ENCODE assay signal across 25 cellular contexts in the genomic region with DNA sequence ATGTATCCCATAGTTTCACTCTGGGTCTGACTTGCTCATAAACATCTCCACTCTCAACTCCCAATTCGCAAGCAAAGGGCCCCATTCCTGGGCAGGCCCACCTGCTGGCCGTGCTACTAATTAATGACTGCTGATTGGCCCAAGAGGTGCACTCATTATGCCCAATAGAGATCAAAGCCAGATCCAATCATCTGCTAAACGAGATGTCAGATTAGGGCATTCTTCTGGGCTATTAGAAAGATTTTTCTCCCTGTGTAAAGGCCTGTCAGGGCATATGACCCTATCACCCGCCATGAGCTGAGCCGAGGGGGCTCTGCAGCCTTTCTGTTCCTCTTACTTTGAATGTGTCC.
"Had no signal": no experiment of that assay in that cellular context is flagged by ENCODE, and none has a peak within 500 bp of the region (broad histone marks: within the 10 kb centered on the region; RNA-seq: fewer than 3 reads in every experiment).

No MANE protein-coding gene starts in this region.

- H3K27ac ChIP-seq: brain microvascular endothelial cell, heart left ventricle, thyroid gland, upper lobe of left lung had no signal

- H3K4me1 Mint-ChIP-seq: activated CD4-positive, alpha-beta memory T cell treated with anti-CD3 and anti-CD28 coated beads, Interleukin-2, amount 10 ng/mL, durations not matched to agents 7 days and 5 days; activated CD4-positive, alpha-beta T cell treated with anti-CD3 and anti-CD28 coated beads, Interleukin-2, amount 10 ng/mL, durations not matched to agents 7 days and 5 days; activated naive CD4-positive, alpha-beta T cell treated with anti-CD3 and anti-CD28 coated beads, Interleukin-2, amount 10 ng/mL, durations not matched to agents 7 days and 5 days; activated naive CD8-positive, alpha-beta T cell treated with anti-CD3 and anti-CD28 coated beads, Interleukin-2, amount 10 ng/mL, durations not matched to agents 7 days and 5 days; memory B cell; natural killer cell; stimulated activated naive CD8-positive, alpha-beta T cell treated with anti-CD3 and anti-CD28 coated beads, Interleukin-15, amount 100 ng/mL, for 72 hours had no signal

- H3K36me3 ChIP-seq: brain microvascular endothelial cell, heart left ventricle, thyroid gland, upper lobe of left lung had no signal

- H3K27ac Mint-ChIP-seq: activated CD4-positive, alpha-beta memory T cell treated with anti-CD3 and anti-CD28 coated beads, Interleukin-2, amount 10 ng/mL, durations not matched to agents 7 days and 5 days; activated CD4-positive, alpha-beta T cell treated with anti-CD3 and anti-CD28 coated beads, Interleukin-2, amount 10 ng/mL, durations not matched to agents 7 days and 5 days; activated naive CD4-positive, alpha-beta T cell treated with anti-CD3 and anti-CD28 coated beads, Interleukin-2, amount 10 ng/mL, durations not matched to agents 7 days and 5 days; activated naive CD8-positive, alpha-beta T cell treated with anti-CD3 and anti-CD28 coated beads, Interleukin-2, amount 10 ng/mL, durations not matched to agents 7 days and 5 days; activated T-cell treated with anti-CD3 and anti-CD28 coated beads, Interleukin-2, amount 50 U/mL, for 24 hours; memory B cell; natural killer cell; stimulated activated memory B cell treated with anti-CD40 and anti-IgM and Interleukin-4, amounts not matched to agents 10 μg/mL and 1 μg/mL and 100 μg/mL, for 72 hours; stimulated activated naive CD8-positive, alpha-beta T cell treated with anti-CD3 and anti-CD28 coated beads, Interleukin-15, amount 100 ng/mL, for 72 hours; T-helper 17 cell had no signal

- H3K27me3 ChIP-seq: brain microvascular endothelial cell, heart left ventricle, thyroid gland, upper lobe of left lung had no signal

- ATAC-seq: esophagus mucosa; heart left ventricle; natural killer cell; stimulated activated memory B cell treated with anti-CD40 and anti-IgM and Interleukin-4, amounts not matched to agents 10 μg/mL and 1 μg/mL and 100 μg/mL, for 72 hours; T-helper 17 cell had no signal

- H3K9me3 Mint-ChIP-seq: activated CD4-positive, alpha-beta memory T cell treated with anti-CD3 and anti-CD28 coated beads, Interleukin-2, amount 10 ng/mL, durations not matched to agents 7 days and 5 days; activated CD4-positive, alpha-beta T cell treated with anti-CD3 and anti-CD28 coated beads, Interleukin-2, amount 10 ng/mL, durations not matched to agents 7 days and 5 days; activated naive CD4-positive, alpha-beta T cell treated with anti-CD3 and anti-CD28 coated beads, Interleukin-2, amount 10 ng/mL, durations not matched to agents 7 days and 5 days; activated naive CD8-positive, alpha-beta T cell treated with anti-CD3 and anti-CD28 coated beads, Interleukin-2, amount 10 ng/mL, durations not matched to agents 7 days and 5 days; activated T-cell treated with anti-CD3 and anti-CD28 coated beads, Interleukin-2, amount 50 U/mL, for 24 hours; natural killer cell; stimulated activated naive CD8-positive, alpha-beta T cell treated with anti-CD3 and anti-CD28 coated beads, Interleukin-15, amount 100 ng/mL, for 72 hours had no signal

- H3K27me3 Mint-ChIP-seq: activated naive CD8-positive, alpha-beta T cell treated with anti-CD3 and anti-CD28 coated beads, Interleukin-2, amount 10 ng/mL, durations not matched to agents 7 days and 5 days; activated T-cell treated with anti-CD3 and anti-CD28 coated beads, Interleukin-2, amount 50 U/mL, for 24 hours; stimulated activated naive CD8-positive, alpha-beta T cell treated with anti-CD3 and anti-CD28 coated beads, Interleukin-15, amount 100 ng/mL, for 72 hours had no signal

- DNase-seq: activated CD4-positive, alpha-beta memory T cell treated with anti-CD3 and anti-CD28 coated beads, Interleukin-2, amount 10 ng/mL, durations not matched to agents 7 days and 5 days; activated CD4-positive, alpha-beta T cell treated with anti-CD3 and anti-CD28 coated beads, Interleukin-2, amount 10 ng/mL, durations not matched to agents 7 days and 5 days; activated CD4-positive, CD25-positive, alpha-beta regulatory T cell treated with anti-CD3 and anti-CD28 coated beads, Interleukin-2, amount 50 U/mL, for 72 hours; activated gamma-delta T cell; activated naive CD4-positive, alpha-beta T cell treated with anti-CD3 and anti-CD28 coated beads, Interleukin-2, amount 10 ng/mL, durations not matched to agents 7 days and 5 days; activated naive CD8-positive, alpha-beta T cell treated with anti-CD3 and anti-CD28 coated beads, Interleukin-2, amount 10 ng/mL, durations not matched to agents 7 days and 5 days; activated T-cell treated with anti-CD3 and anti-CD28 coated beads, Interleukin-2, amount 50 U/mL, for 24 hours; brain microvascular endothelial cell; caudate nucleus; foreskin fibroblast; heart left ventricle; natural killer cell; posterior cingulate gyrus; stimulated activated CD4-positive, alpha-beta T cell treated with anti-CD3 and anti-CD28 coated beads, Interleukin-4, amount 100 ng/mL, for 4 hours; stimulated activated naive CD8-positive, alpha-beta T cell treated with anti-CD3 and anti-CD28 coated beads, Interleukin-15, amount 100 ng/mL, for 72 hours; substantia nigra; T-helper 17 cell; T1000; thyroid gland; upper lobe of left lung had no signal

- H3K4me3 ChIP-seq: heart left ventricle, smooth muscle cell, thyroid gland, upper lobe of left lung had no signal

- H3K4me1 ChIP-seq: upper lobe of left lung had no signal

- H3K4me3 Mint-ChIP-seq: activated CD4-positive, alpha-beta memory T cell treated with anti-CD3 and anti-CD28 coated beads, Interleukin-2, amount 10 ng/mL, durations not matched to agents 7 days and 5 days; activated CD4-positive, alpha-beta T cell treated with anti-CD3 and anti-CD28 coated beads, Interleukin-2, amount 10 ng/mL, durations not matched to agents 7 days and 5 days; activated naive CD4-positive, alpha-beta T cell treated with anti-CD3 and anti-CD28 coated beads, Interleukin-2, amount 10 ng/mL, durations not matched to agents 7 days and 5 days; activated naive CD8-positive, alpha-beta T cell treated with anti-CD3 and anti-CD28 coated beads, Interleukin-2, amount 10 ng/mL, durations not matched to agents 7 days and 5 days; activated T-cell treated with anti-CD3 and anti-CD28 coated beads, Interleukin-2, amount 50 U/mL, for 24 hours; memory B cell; natural killer cell; stimulated activated memory B cell treated with anti-CD40 and anti-IgM and Interleukin-4, amounts not matched to agents 10 μg/mL and 1 μg/mL and 100 μg/mL, for 72 hours; stimulated activated naive CD8-positive, alpha-beta T cell treated with anti-CD3 and anti-CD28 coated beads, Interleukin-15, amount 100 ng/mL, for 72 hours; T-helper 17 cell had no signal

- H3K36me3 Mint-ChIP-seq: activated naive CD4-positive, alpha-beta T cell treated with anti-CD3 and anti-CD28 coated beads, Interleukin-2, amount 10 ng/mL, durations not matched to agents 7 days and 5 days; activated naive CD8-positive, alpha-beta T cell treated with anti-CD3 and anti-CD28 coated beads, Interleukin-2, amount 10 ng/mL, durations not matched to agents 7 days and 5 days; memory B cell; natural killer cell had no signal

- H3K9me3 ChIP-seq: heart left ventricle, thyroid gland, upper lobe of left lung had no signal

- H3K4me2 ChIP-seq: smooth muscle cell had no signal

- FAIRE-seq: astrocyte had no signal
